Comparison of ENCODE assay signal across 1 cellular context in genomic region chr10:1608408-1609037, GRCh38.
TF ChIP-seq lines count a peak whose summit lies in the region.

No MANE protein-coding gene starts in this region.

TF ChIP-seq in K562, 482 proteins besides CTCF, POLR2A, EP300 and RAD21:
- TF ChIP-seq PML (IDR thresholded peaks at IDR 0.05; ENCODE audit: low read length) (no peak), ZNF512 (tag; IDR thresholded peaks at IDR 0.05) (peak; percentile 90)
TF ChIP-seq in K562: peak in this region for 1.
